Comparison of ENCODE assay signal across 34 cellular contexts in the genomic region with DNA sequence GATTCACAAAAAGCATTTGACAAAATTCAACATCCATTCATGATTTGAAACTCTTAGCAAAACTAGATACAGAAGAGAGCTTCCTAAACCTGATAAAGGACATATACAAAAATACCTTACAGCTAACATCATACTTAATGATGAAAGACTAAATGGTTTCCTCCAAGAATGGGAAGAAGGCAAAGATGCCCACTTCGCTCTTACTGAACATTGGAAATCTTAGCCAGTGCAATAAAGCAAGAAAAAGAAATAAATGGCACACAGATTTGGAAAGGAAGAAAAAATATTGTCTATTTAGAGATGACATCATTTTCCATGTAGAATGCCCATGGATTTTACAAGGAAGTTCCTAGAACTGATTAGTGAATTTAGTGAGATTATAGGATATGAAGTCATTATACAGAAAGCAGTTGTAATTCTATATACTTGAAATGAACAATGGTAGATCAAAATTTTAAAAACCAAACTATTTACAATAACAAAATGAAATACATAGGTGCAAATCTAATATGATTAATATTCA.
"Had no signal": no experiment of that assay in that cellular context is flagged by ENCODE, and none has a peak within 500 bp of the region (broad histone marks: within the 10 kb centered on the region; RNA-seq: fewer than 3 reads in every experiment).

No MANE protein-coding gene starts in this region.

- H3K4me1 ChIP-seq: gastrocnemius medialis, heart left ventricle had no signal

- H3K9me3 Mint-ChIP-seq: activated T-helper 17 cell treated with anti-CD3 and anti-CD28 coated beads, Interleukin-2, amount 50 U/mL, for 72 hours; central memory CD8-positive, alpha-beta T cell; effector memory CD8-positive, alpha-beta T cell had no signal

- H3K27ac ChIP-seq: brain microvascular endothelial cell, coronary artery, dorsolateral prefrontal cortex, gastrocnemius medialis, heart left ventricle had no signal

- FAIRE-seq: astrocyte, bronchial epithelial cell, endometrium had no signal

- H3K27me3 Mint-ChIP-seq: activated CD4-positive, alpha-beta T cell treated with anti-CD3 and anti-CD28 coated beads for 36 hours; activated CD4-positive, alpha-beta T cell treated with anti-CD3 and anti-CD28 coated beads, Interleukin-2, amount 10 ng/mL, durations not matched to agents 24 days and 14 days; activated CD8-positive, alpha-beta T cell treated with anti-CD3 and anti-CD28 coated beads for 36 hours; activated naive CD8-positive, alpha-beta T cell; activated T-helper 17 cell treated with anti-CD3 and anti-CD28 coated beads, Interleukin-2, amount 50 U/mL, for 72 hours; central memory CD8-positive, alpha-beta T cell; dendritic cell treated with granulocyte-macrophage colony-stimulating factor and Interleukin-4, amounts not matched to agents 40 ng/mL and 50 ng/mL, for 4 days; effector memory CD8-positive, alpha-beta T cell; T-helper 17 cell had no signal

- H3K4me1 Mint-ChIP-seq: activated CD4-positive, alpha-beta T cell treated with anti-CD3 and anti-CD28 coated beads for 36 hours; T-helper 17 cell had no signal

- H3K27me3 ChIP-seq: brain microvascular endothelial cell, dorsolateral prefrontal cortex, gastrocnemius medialis, heart left ventricle had no signal

- H3K4me3 Mint-ChIP-seq: activated CD4-positive, alpha-beta T cell treated with anti-CD3 and anti-CD28 coated beads for 36 hours; activated CD4-positive, alpha-beta T cell treated with anti-CD3 and anti-CD28 coated beads, Interleukin-2, amount 10 ng/mL, durations not matched to agents 24 days and 14 days; activated CD8-positive, alpha-beta T cell treated with anti-CD3 and anti-CD28 coated beads for 36 hours; activated naive CD8-positive, alpha-beta T cell; activated T-cell treated with anti-CD3 and anti-CD28 coated beads, Interleukin-2, amount 50 U/mL, for 4 hours; activated T-helper 17 cell treated with anti-CD3 and anti-CD28 coated beads, Interleukin-2, amount 50 U/mL, for 72 hours; central memory CD8-positive, alpha-beta T cell; dendritic cell treated with granulocyte-macrophage colony-stimulating factor and Interleukin-4, amounts not matched to agents 40 ng/mL and 50 ng/mL, for 4 days; effector memory CD8-positive, alpha-beta T cell; T-helper 17 cell; T-helper 2 cell treated with Interferon-gamma antibody and Interleukin-4, amounts not matched to agents 5 μg/mL and 100 μg/mL, for 36 hours had no signal

- ATAC-seq: activated CD4-positive, alpha-beta T cell treated with anti-CD3 and anti-CD28 coated beads for 36 hours; activated CD8-positive, alpha-beta T cell treated with anti-CD3 and anti-CD28 coated beads for 36 hours; activated T-cell treated with anti-CD3 and anti-CD28 coated beads, Interleukin-2, amount 50 U/mL, for 4 hours; activated T-helper 17 cell treated with anti-CD3 and anti-CD28 coated beads, Interleukin-2, amount 50 U/mL, for 72 hours; effector memory CD8-positive, alpha-beta T cell; esophagus mucosa; gastrocnemius medialis; heart left ventricle; T-helper 17 cell had no signal

- H3K4me3 ChIP-seq: coronary artery, dorsolateral prefrontal cortex, gastrocnemius medialis, heart left ventricle had no signal

- DNase-seq: activated CD4-positive, alpha-beta T cell treated with anti-CD3 and anti-CD28 coated beads for 36 hours; activated CD4-positive, alpha-beta T cell treated with anti-CD3 and anti-CD28 coated beads, Interleukin-2, amount 10 ng/mL, durations not matched to agents 24 days and 14 days; activated CD4-positive, alpha-beta T cell treated with anti-CD3 and anti-CD28 coated beads, Interleukin-2, amount 50 U/mL, for 4 hours; activated CD4-positive, CD25-positive, alpha-beta regulatory T cell; activated CD4-positive, CD25-positive, alpha-beta regulatory T cell treated with anti-CD3 and anti-CD28 coated beads, Interleukin-2, amount 50 U/mL, for 72 hours; activated CD8-positive, alpha-beta memory T cell treated with anti-CD3 and anti-CD28 coated beads for 24 hours; activated CD8-positive, alpha-beta T cell treated with anti-CD3 and anti-CD28 coated beads for 36 hours; activated effector memory CD4-positive, alpha-beta T cell treated with Interleukin-2 at 50 U/mL for 16 hours; activated gamma-delta T cell treated with Interleukin-2 at 50 U/mL for 16 hours; activated naive CD4-positive, alpha-beta T cell treated with anti-CD3 and anti-CD28 coated beads, Interleukin-2, amount 50 U/mL, for 16 hours; activated naive CD4-positive, alpha-beta T cell treated with Interleukin-2 at 50 U/mL for 16 hours; activated T-cell treated with anti-CD3 and anti-CD28 coated beads, Interleukin-2, amount 50 U/mL, for 4 hours; amniotic stem cell; anterior cingulate cortex; brain microvascular endothelial cell; dorsolateral prefrontal cortex; effector memory CD8-positive, alpha-beta T cell; foreskin fibroblast; gastrocnemius medialis; glutamatergic neuron; heart left ventricle; T-helper 1 cell; T-helper 17 cell; T1000 had no signal

- H3K27ac Mint-ChIP-seq: activated CD4-positive, alpha-beta T cell treated with anti-CD3 and anti-CD28 coated beads for 36 hours; activated CD4-positive, alpha-beta T cell treated with anti-CD3 and anti-CD28 coated beads, Interleukin-2, amount 10 ng/mL, durations not matched to agents 24 days and 14 days; activated CD8-positive, alpha-beta T cell treated with anti-CD3 and anti-CD28 coated beads for 36 hours; activated naive CD8-positive, alpha-beta T cell; activated T-helper 17 cell treated with anti-CD3 and anti-CD28 coated beads, Interleukin-2, amount 50 U/mL, for 72 hours; dendritic cell treated with granulocyte-macrophage colony-stimulating factor and Interleukin-4, amounts not matched to agents 40 ng/mL and 50 ng/mL, for 4 days; effector memory CD8-positive, alpha-beta T cell; T-helper 17 cell; T-helper 2 cell treated with Interferon-gamma antibody and Interleukin-4, amounts not matched to agents 5 μg/mL and 100 μg/mL, for 36 hours had no signal
